In the genomic region with DNA sequence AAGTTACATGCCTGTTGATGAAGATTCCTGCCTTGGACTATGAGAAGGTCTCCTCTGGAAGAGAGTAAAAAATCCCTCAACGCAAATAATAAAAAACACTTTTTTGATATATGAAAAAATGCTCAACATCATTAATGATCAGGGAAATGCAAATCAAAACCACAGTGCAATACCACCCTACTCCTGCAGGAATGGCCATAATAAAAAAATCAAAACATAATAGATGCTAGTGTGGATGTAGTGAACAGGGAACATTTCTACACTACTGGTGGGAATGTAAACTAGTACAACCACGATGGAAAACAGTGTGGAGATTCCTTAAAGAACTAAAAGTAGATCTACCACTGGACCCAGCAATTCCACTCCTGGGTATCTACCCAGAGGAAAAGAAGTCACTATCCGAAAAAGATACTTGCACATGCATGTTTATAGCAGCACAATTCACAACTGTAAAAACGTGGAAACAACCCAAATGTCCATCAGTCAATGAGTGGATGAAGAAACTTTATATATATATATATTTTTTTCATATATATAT, we compare ENCODE assay signal across 8 cellular contexts.
DNase-seq lines count a peak whose midpoint lies in the region; ATAC-seq, FAIRE-seq and TF ChIP-seq lines count a peak whose summit lies in the region.
"Not testable (repeated sequence)": the region's sequence is repeated elsewhere in the genome, so short reads cannot be mapped to it uniquely, and the experiment has no call there.

No MANE protein-coding gene starts in this region.

- H3K56ac ChIP-seq in IMR-90 (ENCODE audit: extremely low read depth, insufficient read depth, low read length), result not testable (repeated sequence)

- H3K9me3 ChIP-seq in A549; HCT116 (ENCODE audit: control insufficient read depth in 1 of 2, insufficient read depth in 1 of 2, low read depth in 1 of 2, low read length in 2 of 2); IMR-90 (ENCODE audit: control insufficient read depth, insufficient read depth, low read length); neural progenitor cell (ENCODE audit: low read depth): not testable (repeated sequence)

- ATAC-seq in A549; IMR-90 (ENCODE audit: low read depth); WTC11: not testable (repeated sequence)
- peak; percentile 28; the same call in 1 of the 2 replicates for ATAC-seq in HCT116

- not testable (repeated sequence) for BruUV-seq in HCT116 (replicated peaks; lab: Mats Ljungman, UMichigan); IMR-90 (replicated peaks; lab: Mats Ljungman, UMichigan)

- not testable (repeated sequence) for H3K36me3 ChIP-seq in HCT116 (ENCODE audit: control insufficient read depth in 1 of 2, insufficient read depth in 2 of 2, low read length in 2 of 2); IMR-90 (ENCODE audit: control insufficient read depth, insufficient read depth, low read length); neural progenitor cell

- H3K9ac ChIP-seq in HCT116 (ENCODE audit: low read length); IMR-90 (ENCODE audit: low read depth, low read length); neural progenitor cell: not testable (repeated sequence)

- H3K14ac ChIP-seq in IMR-90 (replicated peaks; ENCODE audit: low read depth, low read length), result 0 out of 2 replicates have a peak overlapping the region, but pooled peaks have one; percentile 21

- not testable (repeated sequence) for H2AFZ ChIP-seq in HCT116 (ENCODE audit: low read depth, low read length, poor library complexity, severe bottlenecking); IMR-90 (replicated peaks; ENCODE audit: low read length, poor library complexity); neural progenitor cell (replicated peaks)

- H2AK9ac ChIP-seq in IMR-90 (replicated peaks; ENCODE audit: low read depth, low read length, poor library complexity), result not testable (repeated sequence)

- H3K79me2 ChIP-seq in HCT116 (ENCODE audit: insufficient read depth, low read length), result peaks cover 82% of the 10 kb centered on the region; the same call in 1 of the 2 replicates
- not testable (repeated sequence) for H3K79me2 ChIP-seq in neural progenitor cell (ENCODE audit: low read depth)

- not testable (repeated sequence) for H3K9me1 ChIP-seq in IMR-90 (ENCODE audit: insufficient read depth, low read length)

- H2AK5ac ChIP-seq in IMR-90 (ENCODE audit: low read depth, low read length), result not testable (repeated sequence)

- dilution Hi-C loops in IMR-90 (cut with HindIII; ENCODE audit: low sequenced_read_pairs, unreplicated experiment), result not testable (repeated sequence)

- not testable (repeated sequence) for TF ChIP-seq POLR2A in A549 (IDR thresholded peaks at IDR 0.05; ENCODE audit: low read length); HCT116 (IDR thresholded peaks at IDR 0.05; ENCODE audit: borderline replicate concordance, extremely low read depth, insufficient read depth, insufficient read length); IMR-90 (IDR thresholded peaks at IDR 0.05; ENCODE audit: low read depth, low read length)

- not testable (repeated sequence) for H3K9me3 Mint-ChIP-seq in WTC11, mesothelial cell of epicardium, neural progenitor cell, type B pancreatic cell

- not testable (repeated sequence) for H3K27me3 ChIP-seq in HCT116 (ENCODE audit: insufficient read depth, low read length); IMR-90 (ENCODE audit: control insufficient read depth, insufficient read depth, low read length); neural progenitor cell

- not testable (repeated sequence) for H2BK20ac ChIP-seq in IMR-90 (ENCODE audit: low read depth, low read length)

- not testable (repeated sequence) for H2BK120ac ChIP-seq in IMR-90 (ENCODE audit: low read depth, low read length)

- peak overlapping the region in 1 of 2 experiments; percentile 88; a peak in 2 of 6 replicates for H3K27ac ChIP-seq in A549
- H3K27ac ChIP-seq in HCT116 (ENCODE audit: low read depth, low read length); IMR-90 (ENCODE audit: insufficient read depth, low read length); neural progenitor cell: not testable (repeated sequence)

- H3K27ac Mint-ChIP-seq in WTC11, result not testable (repeated sequence)
- H3K27ac Mint-ChIP-seq in mesothelial cell of epicardium (peak overlapping the region; percentile 6), neural progenitor cell (peak overlapping the region; percentile 27), type B pancreatic cell (peak overlapping the region; percentile 59)

- not testable (repeated sequence) for DNase-seq in A549 (ENCODE audit: low read depth in 1 of 2, low spot score in 1 of 2); HCT116 (ENCODE audit: low read depth, low spot score); IMR-90; WTC11 (ENCODE audit: low spot score); fibroblast of the aortic adventitia (ENCODE audit: low read depth); mesothelial cell of epicardium (ENCODE audit: low spot score in 2 of 2, unreplicated experiment in 2 of 2); neural progenitor cell (ENCODE audit: low spot score); type B pancreatic cell (ENCODE audit: extremely low spot score, unreplicated experiment)

- H4K5ac ChIP-seq in IMR-90 (ENCODE audit: low read depth, low read length), result not testable (repeated sequence)

- H3K36me3 Mint-ChIP-seq in WTC11, mesothelial cell of epicardium, neural progenitor cell, type B pancreatic cell: not testable (repeated sequence)

- peaks cover 34% of the 10 kb centered on the region for H3F3A ChIP-seq in neural progenitor cell (ENCODE audit: low read depth)

- not testable (repeated sequence) for H2BK15ac ChIP-seq in IMR-90 (ENCODE audit: low read depth, low read length)

- in situ Hi-C loops in IMR-90 (cut with MboI; ENCODE audit: low sequenced_read_pairs), result not testable (repeated sequence)

- RAD21 ChIA-PET in HCT116 (lab: Charles Lee; ENCODE audit: low non-redundant PET in 1 of 2, low total read pairs in 2 of 2, uncharacterized antibody in 2 of 2, unreplicated experiment in 2 of 2), result not testable (repeated sequence)

- H3K4me2 ChIP-seq in A549, result 0 out of 3 replicates have a peak overlapping the region, but pooled peaks have one; percentile 2
- H3K4me2 ChIP-seq in HCT116 (ENCODE audit: low read length); IMR-90 (ENCODE audit: low read depth, low read length); neural progenitor cell: not testable (repeated sequence)

- H3K4me1 Mint-ChIP-seq in WTC11 (peaks cover 48% of the 10 kb centered on the region), mesothelial cell of epicardium (peaks cover 49% of the 10 kb centered on the region), neural progenitor cell (peaks cover 22% of the 10 kb centered on the region), type B pancreatic cell (ENCODE audit: unreplicated experiment) (peaks cover 45% of the 10 kb centered on the region)

- TF ChIP-seq CTCF in A549 (IDR thresholded peaks at IDR 0.05); IMR-90 (conservative IDR thresholded peaks at IDR 0.05; ENCODE audit: low read depth, low read length); WTC11 (IDR thresholded peaks at IDR 0.05): not testable (repeated sequence)
- TF ChIP-seq CTCF in HCT116 (IDR thresholded peaks at IDR 0.05 in 2 of 3, conservative IDR thresholded peaks at IDR 0.05 in 1 of 3; ENCODE audit: borderline replicate concordance in 1 of 3, insufficient read depth in 1 of 3, low read depth in 2 of 3, low read length in 2 of 3) (0 out of 6 replicates have a peak, but pooled peaks of 1 of the 3 experiments have one; percentile 4), fibroblast of the aortic adventitia (IDR thresholded peaks at IDR 0.05; ENCODE audit: insufficient read depth, low read length) (peak; percentile 16), mesothelial cell of epicardium (IDR thresholded peaks at IDR 0.05; ENCODE audit: unreplicated experiment) (peak; percentile 47), neural progenitor cell (IDR thresholded peaks at IDR 0.05) (peak; percentile 2), type B pancreatic cell (conservative IDR thresholded peaks at IDR 0.05) (peak; percentile 58)

- H3K4me3 ChIP-seq in A549; HCT116 (replicated peaks in 1 of 2; ENCODE audit: low read depth in 1 of 2, low read length in 2 of 2); IMR-90 (ENCODE audit: insufficient read depth, low read depth, low read length); fibroblast of the aortic adventitia (ENCODE audit: low read depth, low read length); neural progenitor cell: not testable (repeated sequence)

- not testable (repeated sequence) for H3K9me2 ChIP-seq in HCT116 (ENCODE audit: insufficient read depth)

- WGBS in A549 (ENCODE audit: missing lambda C conversion rate), result 62% methylated on average over 4 of the region's 4 CpGs
- no CpG with 5 or more reads among the region's 4 CpGs for WGBS in IMR-90 (ENCODE audit: extremely low coverage in 2 of 2, insufficient read length in 1 of 2), 2 experiments

- H3K23ac ChIP-seq in IMR-90 (ENCODE audit: low read depth, low read length), result not testable (repeated sequence)

- CTCF ChIA-PET in A549 (lab: Yijun Ruan, JAX), result interaction anchor here (1.0 to 1.2 kb wide), 2 partner anchors 17 to 37 kb away, joined by 3 read pairs; no protein-coding TSS in a partner anchor
- CTCF ChIA-PET in HCT116 (lab: Charles Lee); IMR-90 (lab: Yijun Ruan, JAX): not testable (repeated sequence)
- CTCF ChIA-PET in WTC11 (lab: Charles Lee), result interaction anchor here (0.6 kb wide), 1 partner anchor 353 kb away, joined by 3 read pairs; no protein-coding TSS in a partner anchor

- not testable (repeated sequence) for H4K8ac ChIP-seq in IMR-90 (ENCODE audit: low read depth in 2 of 2, low read length in 2 of 2)

- not testable (repeated sequence) for TF ChIP-seq RAD21 in A549 (conservative IDR thresholded peaks at IDR 0.05 in 1 of 2, IDR thresholded peaks at IDR 0.05 in 1 of 2); HCT116 (IDR thresholded peaks at IDR 0.05; ENCODE audit: low read depth); IMR-90 (IDR thresholded peaks at IDR 0.05; ENCODE audit: low read length)

- not testable (repeated sequence) for H3K4ac ChIP-seq in IMR-90 (ENCODE audit: low read depth, low read length)

- H3K4me3 Mint-ChIP-seq in WTC11, mesothelial cell of epicardium, neural progenitor cell: not testable (repeated sequence)
- peak overlapping the region; percentile 14 for H3K4me3 Mint-ChIP-seq in type B pancreatic cell

- not testable (repeated sequence) for H3K18ac ChIP-seq in IMR-90 (ENCODE audit: low read depth, low read length)

- FAIRE-seq in A549 (lab: Jason Lieb, UNC), result peak; percentile 18

- intact Hi-C loops in HCT116 (cut with micrococcal nuclease); IMR-90 (cut with micrococcal nuclease): not testable (repeated sequence)

- peaks cover 17 to 43% of the 10 kb centered on the region in 2 experiments for H3K79me1 ChIP-seq in IMR-90 (ENCODE audit: low read depth in 1 of 2, low read length in 2 of 2)

- not testable (repeated sequence) for H2BK5ac ChIP-seq in IMR-90 (ENCODE audit: low read depth, low read length, poor library complexity, severe bottlenecking)

- not testable (repeated sequence) for H3K27me3 Mint-ChIP-seq in WTC11 (ENCODE audit: low read depth); mesothelial cell of epicardium (ENCODE audit: low read depth); neural progenitor cell (ENCODE audit: insufficient read depth, low read depth); type B pancreatic cell

- TF ChIP-seq EP300 in A549 (IDR thresholded peaks at IDR 0.05), result not testable (repeated sequence)

- H3K4me1 ChIP-seq in A549 (peaks cover 77% of the 10 kb centered on the region), HCT116 (ENCODE audit: control insufficient read depth in 1 of 2, insufficient read depth in 2 of 2, low read length in 2 of 2) (peaks cover 0 to 53% of the 10 kb centered on the region in 2 experiments; a peak in 3 of 4 replicates), neural progenitor cell (peaks cover 32% of the 10 kb centered on the region)
- not testable (repeated sequence) for H3K4me1 ChIP-seq in IMR-90 (ENCODE audit: control insufficient read depth, insufficient read depth, low read length)

- H4K91ac ChIP-seq in IMR-90 (ENCODE audit: insufficient read depth, low read depth, low read length), result not testable (repeated sequence)

- not testable (repeated sequence) for H4K20me1 ChIP-seq in HCT116 (ENCODE audit: insufficient read depth); IMR-90 (ENCODE audit: insufficient read depth, low read length); neural progenitor cell (ENCODE audit: low read depth)

- POLR2A ChIA-PET in A549 (lab: Yijun Ruan, JAX); HCT116 (lab: Charles Lee); IMR-90 (lab: Charles Lee; ENCODE audit: unreplicated experiment); WTC11 (lab: Charles Lee): not testable (repeated sequence)
